ENCODE assay signal across 11 cellular contexts in the genomic region with DNA sequence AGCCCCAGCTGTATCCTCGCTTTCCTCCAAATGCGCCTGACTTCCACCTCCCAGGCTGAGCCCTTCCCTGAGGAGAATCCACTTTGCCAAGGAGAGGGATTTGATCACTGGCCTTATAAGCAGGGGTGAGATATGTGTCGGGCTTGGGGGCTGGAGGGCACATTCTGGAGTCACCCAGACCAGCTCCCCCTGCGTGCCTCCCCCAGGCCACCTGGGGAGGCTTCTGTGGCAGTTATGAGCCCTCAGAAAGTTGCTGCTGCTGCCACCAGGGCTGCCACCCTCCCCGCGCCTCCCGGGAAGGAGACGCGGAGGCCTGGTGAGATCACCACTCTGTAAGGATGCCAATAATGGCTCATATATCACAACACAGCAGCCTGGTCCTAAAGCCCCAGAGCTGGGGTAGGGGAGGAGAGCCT.
DNase-seq lines count a peak whose midpoint lies in the region; ATAC-seq, FAIRE-seq and TF ChIP-seq lines count a peak whose summit lies in the region.
"Had no signal": no experiment of that assay in that cellular context is flagged by ENCODE, and none has a peak within 500 bp of the region (broad histone marks: within the 10 kb centered on the region; RNA-seq: fewer than 3 reads in every experiment).

No MANE protein-coding gene starts in this region.

- no peak overlapping the region for H3K4me3 Mint-ChIP-seq in CD14-positive monocyte
- H3K4me3 Mint-ChIP-seq: activated naive CD8-positive, alpha-beta T cell treated with anti-CD3 and anti-CD28 coated beads, Interleukin-2, amount 10 ng/mL, durations not matched to agents 7 days and 5 days had no signal

- H3K27ac ChIP-seq in pancreas (no peak overlapping the region), OCI-LY7 (ENCODE audit: low read depth, low read length, poor library complexity, severe bottlenecking) (no peak overlapping the region)
- H3K27ac ChIP-seq: neutrophil had no signal

- no peaks in the 10 kb centered on the region for H3K4me1 Mint-ChIP-seq in CD14-positive monocyte
- H3K4me1 Mint-ChIP-seq: activated naive CD8-positive, alpha-beta T cell treated with anti-CD3 and anti-CD28 coated beads, Interleukin-2, amount 10 ng/mL, durations not matched to agents 7 days and 5 days had no signal

- H3K4me3 ChIP-seq in pancreas (no peak overlapping the region), OCI-LY7 (ENCODE audit: low read depth, low read length, poor library complexity, severe bottlenecking) (no peak overlapping the region)

- H2AFZ ChIP-seq in OCI-LY7 (ENCODE audit: low read length): no peak overlapping the region

- H3K36me3 ChIP-seq in pancreas (no peaks in the 10 kb centered on the region), OCI-LY7 (ENCODE audit: insufficient read depth, low read length) (no peaks in the 10 kb centered on the region)
- H3K36me3 ChIP-seq: neutrophil had no signal

- H3K27me3 Mint-ChIP-seq in CD14-positive monocyte (ENCODE audit: low read depth in 3 of 3): peaks cover 1 to 4% (median 2%) of the 10 kb centered on the region in 3 donors

- POLR2A ChIA-PET in OCI-LY7 (lab: Charles Lee): no interaction called here

- H3K9me2 ChIP-seq in OCI-LY7 (ENCODE audit: insufficient read depth, low read length): no peaks in the 10 kb centered on the region

- H3K9me3 Mint-ChIP-seq in CD14-positive monocyte: peaks cover 0 to 3% (median 0%) of the 10 kb centered on the region in 7 donors
- H3K9me3 Mint-ChIP-seq: activated naive CD8-positive, alpha-beta T cell treated with anti-CD3 and anti-CD28 coated beads, Interleukin-2, amount 10 ng/mL, durations not matched to agents 7 days and 5 days had no signal

- CTCF ChIA-PET in OCI-LY7 (lab: Charles Lee; ENCODE audit: unreplicated experiment): no interaction called here

- H3K4me1 ChIP-seq in pancreas: no peaks in the 10 kb centered on the region
- H3K4me1 ChIP-seq in OCI-LY7 (ENCODE audit: insufficient read depth, low read length, poor library complexity, severe bottlenecking): no peaks in the 10 kb centered on the region

- no peaks in the 10 kb centered on the region for H3K27me3 ChIP-seq in pancreas
- H3K27me3 ChIP-seq: neutrophil had no signal

- ATAC-seq in pancreas: peak; percentile 95 to 98 (median 98)
- no peak for ATAC-seq in stimulated activated naive CD8-positive, alpha-beta T cell treated with anti-CD3 and anti-CD28 coated beads, Interleukin-15, Interleukin-2, amounts not matched to agents 100 U/mL and 50 U/mL, for 24 hours

- 34 to 35% methylated on average over 9 of the region's 9 CpGs for WGBS in pancreas, 2 donors

- H3K79me2 ChIP-seq in OCI-LY7 (ENCODE audit: insufficient read depth, low read depth, low read length): no peaks in the 10 kb centered on the region

- BruUV-seq in OCI-LY7 (replicated peaks; lab: Mats Ljungman, UMichigan): no TSS peak

- DNase-seq in D341Med (ENCODE audit: low spot score) (peak; percentile 42), NCI-H446 (lab: John Stamatoyannopoulos, UW) (peak; percentile 13 to 66), fibroblast of peridontal ligament (ENCODE audit: extremely low read depth) (peak; percentile 82), pancreas (peak; percentile 50 to 80 (median 72)), CD14-positive monocyte (ENCODE audit: low spot score) (no peak), mesenteric fat pad (ENCODE audit: low spot score) (no peak), OCI-LY7 (ENCODE audit: low spot score) (no peak)
- no peak for DNase-seq in stimulated activated naive CD8-positive, alpha-beta T cell treated with anti-CD3 and anti-CD28 coated beads, Interleukin-15, Interleukin-2, amounts not matched to agents 100 U/mL and 50 U/mL, for 24 hours
- DNase-seq: activated naive CD8-positive, alpha-beta T cell treated with anti-CD3 and anti-CD28 coated beads, Interleukin-2, amount 10 ng/mL, durations not matched to agents 7 days and 5 days; NCI-H1048 had no signal

- no peak for FAIRE-seq in pancreas (lab: Jason Lieb, UNC)

- no peak overlapping the region for H3K27ac Mint-ChIP-seq in CD14-positive monocyte
- H3K27ac Mint-ChIP-seq: activated naive CD8-positive, alpha-beta T cell treated with anti-CD3 and anti-CD28 coated beads, Interleukin-2, amount 10 ng/mL, durations not matched to agents 7 days and 5 days had no signal

- no peaks in the 10 kb centered on the region for H4K20me1 ChIP-seq in OCI-LY7 (ENCODE audit: insufficient read depth, low read length)

- H3K4me2 ChIP-seq in OCI-LY7 (ENCODE audit: low read length): no peak overlapping the region

- no peaks in the 10 kb centered on the region for H3K9me3 ChIP-seq in pancreas
- H3K9me3 ChIP-seq in OCI-LY7 (ENCODE audit: low read length): no peaks in the 10 kb centered on the region
- H3K9me3 ChIP-seq: neutrophil had no signal

- no peak for TF ChIP-seq CTCF in pancreas (IDR thresholded peaks at IDR 0.05)
- no peak for TF ChIP-seq CTCF in CD14-positive monocyte (IDR thresholded peaks at IDR 0.05)
- no peak for TF ChIP-seq CTCF in OCI-LY7 (conservative IDR thresholded peaks at IDR 0.05; ENCODE audit: low read length)

- no peaks in the 10 kb centered on the region for H3K36me3 Mint-ChIP-seq in CD14-positive monocyte
- H3K36me3 Mint-ChIP-seq: activated naive CD8-positive, alpha-beta T cell treated with anti-CD3 and anti-CD28 coated beads, Interleukin-2, amount 10 ng/mL, durations not matched to agents 7 days and 5 days had no signal

- intact Hi-C loops in pancreas (cut with DNase I) (no loop called here), CD14-positive monocyte (cut with micrococcal nuclease) (no loop called here), OCI-LY7 (cut with micrococcal nuclease; ENCODE audit: unreplicated experiment) (no loop called here)

Comparison
In these comparisons a context has a peak if more than half of its experiments do, and no peak if none do; other contexts are left out.
1. DNase-seq: peak in D341Med (single experiment), NCI-H446 (2 of 2), fibroblast of peridontal ligament (single experiment) and pancreas (6 of 6); none in stimulated activated naive CD8-positive, alpha-beta T cell treated with anti-CD3 and anti-CD28 coated beads, Interleukin-15, Interleukin-2, amounts not matched to agents 100 U/mL and 50 U/mL, for 24 hours (single experiment), CD14-positive monocyte (single experiment), mesenteric fat pad (single experiment) and OCI-LY7 (single experiment).